In the genomic region with DNA sequence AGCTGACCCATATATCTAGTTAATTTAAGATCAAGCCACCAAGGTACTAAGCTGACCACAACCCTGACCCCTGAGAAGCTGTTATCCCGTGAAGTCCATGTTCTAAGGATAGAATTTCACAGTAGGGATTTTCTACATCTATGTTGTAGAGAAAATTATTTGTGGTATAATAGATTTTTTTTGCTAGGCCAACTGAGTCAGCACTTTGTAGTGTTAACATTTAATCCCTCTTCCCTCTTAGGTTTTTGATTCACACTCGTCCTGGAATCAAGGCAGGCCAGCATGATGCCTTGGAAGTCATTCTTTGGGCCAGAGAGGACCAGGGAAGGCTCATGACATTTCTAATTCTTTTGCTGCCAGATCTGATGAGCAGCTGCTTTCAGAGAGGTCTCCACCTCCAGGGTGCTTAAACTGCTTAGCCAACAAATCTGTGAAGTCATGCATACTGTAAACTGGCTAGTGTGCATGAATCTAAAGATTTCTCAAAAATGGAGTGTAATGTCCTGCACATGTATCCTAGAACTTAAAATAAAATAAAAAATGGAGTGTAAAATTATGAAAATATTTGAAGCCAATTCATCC, we compare ENCODE assay signal across 16 cellular contexts.
"Had no signal": no experiment of that assay in that cellular context is flagged by ENCODE, and none has a peak within 500 bp of the region (broad histone marks: within the 10 kb centered on the region; RNA-seq: fewer than 3 reads in every experiment).

No MANE protein-coding gene starts in this region.

- H3K36me3 ChIP-seq: pancreas, tibial artery, uterus had no signal

- H3K4me3 ChIP-seq: hepatocyte, pancreas, tibial artery, uterus had no signal

- H3K27ac ChIP-seq: hepatocyte, pancreas, tibial artery, uterus had no signal

- H3K4me3 Mint-ChIP-seq: activated naive CD4-positive, alpha-beta T cell treated with anti-CD3 and anti-CD28 coated beads, Interleukin-2, amount 50 U/mL, for 24 hours; stimulated activated memory B cell treated with anti-CD40 and anti-IgM and Interleukin-4, amounts not matched to agents 10 μg/mL and 1 μg/mL and 100 μg/mL, for 72 hours; T-helper 1 cell treated with Interleukin-12 subunit alpha and Interleukin-12 subunit beta and Interleukin-4 antibody, amounts not matched to agents 30 μg/mL and 1 μg/mL, for 36 hours; WTC11 had no signal

- H2AFZ ChIP-seq: hepatocyte had no signal

- H3K4me1 ChIP-seq: pancreas, tibial artery, uterus had no signal

- H3K79me2 ChIP-seq: hepatocyte had no signal

- H3K4me1 Mint-ChIP-seq: stimulated activated memory B cell treated with anti-CD40 and anti-IgM and Interleukin-4, amounts not matched to agents 10 μg/mL and 1 μg/mL and 100 μg/mL, for 72 hours had no signal

- FAIRE-seq: bronchial epithelial cell, endometrium, pancreas had no signal

- H3K4me2 ChIP-seq: hepatocyte had no signal

- H3K27me3 ChIP-seq: hepatocyte, pancreas, tibial artery, uterus had no signal

- H3K9me3 ChIP-seq: pancreas, tibial artery, uterus had no signal

- H3K36me3 Mint-ChIP-seq: activated naive CD4-positive, alpha-beta T cell treated with anti-CD3 and anti-CD28 coated beads, Interleukin-2, amount 50 U/mL, for 24 hours; stimulated activated memory B cell treated with anti-CD40 and anti-IgM and Interleukin-4, amounts not matched to agents 10 μg/mL and 1 μg/mL and 100 μg/mL, for 72 hours; WTC11 had no signal

- H3K9me3 Mint-ChIP-seq: activated naive CD4-positive, alpha-beta T cell treated with anti-CD3 and anti-CD28 coated beads, Interleukin-2, amount 50 U/mL, for 24 hours; activated T-helper 2 cell treated with anti-CD3 and anti-CD28 coated beads, Interferon-gamma antibody, Interleukin-2, Interleukin-4, amounts not matched to agents 10 μg/mL and 5 μg/mL and 100 μg/mL, durations not matched to agents 14 hours and 24 hours and 36 hours; stimulated activated memory B cell treated with anti-CD40 and anti-IgM and Interleukin-4, amounts not matched to agents 10 μg/mL and 1 μg/mL and 100 μg/mL, for 72 hours; T-helper 1 cell treated with Interleukin-12 subunit alpha and Interleukin-12 subunit beta and Interleukin-4 antibody, amounts not matched to agents 30 μg/mL and 1 μg/mL, for 36 hours; WTC11 had no signal

- H3K27me3 Mint-ChIP-seq: activated naive CD4-positive, alpha-beta T cell treated with anti-CD3 and anti-CD28 coated beads, Interleukin-2, amount 50 U/mL, for 24 hours had no signal

- H3K27ac Mint-ChIP-seq: activated naive CD4-positive, alpha-beta T cell treated with anti-CD3 and anti-CD28 coated beads, Interleukin-2, amount 50 U/mL, for 24 hours; activated T-helper 2 cell treated with anti-CD3 and anti-CD28 coated beads, Interferon-gamma antibody, Interleukin-2, Interleukin-4, amounts not matched to agents 10 μg/mL and 5 μg/mL and 100 μg/mL, durations not matched to agents 14 hours and 24 hours and 36 hours; stimulated activated memory B cell treated with anti-CD40 and anti-IgM and Interleukin-4, amounts not matched to agents 10 μg/mL and 1 μg/mL and 100 μg/mL, for 72 hours; T-helper 1 cell treated with Interleukin-12 subunit alpha and Interleukin-12 subunit beta and Interleukin-4 antibody, amounts not matched to agents 30 μg/mL and 1 μg/mL, for 36 hours; WTC11 had no signal

- DNase-seq: activated CD4-positive, alpha-beta T cell treated with anti-CD3 and anti-CD28 coated beads for 48 hours; amniotic stem cell; left ventricle myocardium superior; mesenchymal stem cell; pancreas; right cardiac atrium; tibial artery; uterus had no signal
